19 cellular contexts compared by ENCODE assay signal in the genomic region with DNA sequence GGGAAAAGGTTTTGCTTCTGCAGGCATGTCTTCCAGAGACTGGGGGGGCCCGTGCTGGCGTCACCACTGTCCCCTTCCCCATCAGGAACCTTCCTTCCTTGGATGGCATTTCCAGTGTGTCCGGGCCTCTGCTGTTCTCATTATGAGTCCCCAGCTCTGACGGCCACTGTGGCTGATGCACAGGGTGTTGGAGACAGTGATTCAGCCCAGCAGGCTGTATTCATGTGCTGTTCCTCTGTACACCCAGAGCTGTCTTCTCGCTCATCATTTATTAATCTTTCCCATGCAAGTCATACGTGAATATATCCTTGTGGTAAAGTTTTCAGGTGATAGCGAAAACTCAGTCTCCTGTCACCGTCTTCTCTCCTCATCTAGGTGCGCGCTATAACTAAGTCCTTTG. TPM values are rescaled to one million over a fixed set of nuclear protein-coding genes. Genes with fewer than 3 reads are reported as not detected.
DNase-seq lines count a peak whose midpoint lies in the region; ATAC-seq, FAIRE-seq and TF ChIP-seq lines count a peak whose summit lies in the region.
"Had no signal": no experiment of that assay in that cellular context is flagged by ENCODE, and none has a peak within 500 bp of the region (broad histone marks: within the 10 kb centered on the region; RNA-seq: fewer than 3 reads in every experiment).

No MANE protein-coding gene starts in this region.

- in situ Hi-C loops in transverse colon (cut with MboI; ENCODE audit: low pct_ligation_motif_present in 1 of 4, low pct_unique_long_range_greater_than_20kb in 1 of 4, low sequenced_read_pairs in 3 of 4), result no loop called here

- no peaks in the 10 kb centered on the region for H3K9me3 ChIP-seq in psoas muscle
- no peaks in the 10 kb centered on the region for H3K9me3 ChIP-seq in transverse colon
- H3K9me3 ChIP-seq: suprapubic skin had no signal

- H3K27ac ChIP-seq in epithelial cell of prostate, result peak overlapping the region; percentile 7
- H3K27ac ChIP-seq in psoas muscle, result peak overlapping the region; percentile 30
- H3K27ac ChIP-seq in transverse colon, result no peak overlapping the region

- no peak for ATAC-seq in psoas muscle
- no peak for ATAC-seq in GM18867 (IDR thresholded peaks at IDR 0.05; ENCODE audit: unreplicated experiment)

- FAIRE-seq in RCC 7860 (lab: Jason Lieb, UNC), result peak; percentile 52
- FAIRE-seq: islet of Langerhans, TTC549 had no signal

- H3K27me3 ChIP-seq in psoas muscle (ENCODE audit: insufficient read depth in 3 of 3, low read length in 2 of 3) (no peaks in the 10 kb centered on the region), transverse colon (no peaks in the 10 kb centered on the region)
- H3K27me3 ChIP-seq: suprapubic skin had no signal

- H3K36me3 ChIP-seq in psoas muscle (ENCODE audit: insufficient read depth in 1 of 2, low read depth in 1 of 2) (no peaks in the 10 kb centered on the region), transverse colon (no peaks in the 10 kb centered on the region)
- H3K36me3 ChIP-seq: suprapubic skin had no signal

- no peak overlapping the region for H3K4me3 ChIP-seq in psoas muscle
- H3K4me3 ChIP-seq in transverse colon, result no peak overlapping the region
- H3K4me3 ChIP-seq: suprapubic skin had no signal

- TF ChIP-seq POLR2A in transverse colon (IDR thresholded peaks at IDR 0.05), result no peak

- no peak for TF ChIP-seq EP300 in transverse colon (IDR thresholded peaks at IDR 0.05; ENCODE audit: low read depth)

- DNase-seq in Daoy (ENCODE audit: low read depth) (peak; percentile 28), RCC 7860 (ENCODE audit: low spot score) (peak; percentile 67), epithelial cell of prostate (ENCODE audit: low read depth, low spot score) (no peak), psoas muscle (no peak), transverse colon (no peak), HuH-7.5 (ENCODE audit: low spot score) (no peak)
- DNase-seq: activated CD4-positive, alpha-beta T cell treated with anti-CD3 and anti-CD28 coated beads, Interleukin-2, amount 50 U/mL, for 4 hours; activated naive CD8-positive, alpha-beta T cell treated with anti-CD3 and anti-CD28 coated beads for 36 hours; activated T-cell treated with anti-CD3 and anti-CD28 coated beads, Interleukin-2, amount 50 U/mL, for 1 hour; CD4-positive, alpha-beta memory T cell; DMS79 treated with DMSO at 0.1 percent for 48 hours; NCI-H187 treated with DMSO at 0.1 percent for 48 hours; NCI-H524 treated with DMSO at 0.1 percent for 48 hours; right cardiac atrium; stimulated activated CD4-positive, alpha-beta T cell treated with anti-CD3 and anti-CD28 coated beads, Interleukin-2, amount 100 ng/mL, for 48 hours had no signal

- H3K4me1 ChIP-seq in psoas muscle (peaks cover 14% of the 10 kb centered on the region), transverse colon (peaks cover 33 to 54% (median 40%) of the 10 kb centered on the region in 4 donors)

- TF ChIP-seq CTCF in psoas muscle (IDR thresholded peaks at IDR 0.05), result no peak
- no peak for TF ChIP-seq CTCF in transverse colon (IDR thresholded peaks at IDR 0.05)

- 82 to 90% (median 85%) methylated on average over 10 of the region's 10 CpGs for WGBS in psoas muscle, 3 donors
- WGBS in transverse colon (ENCODE audit: low coverage in 1 of 2), 2 donors, result 77 to 86% methylated on average over 9 to 10 of the region's 10 CpGs

- intact Hi-C loops in psoas muscle (cut with DNase I), result loop anchor here in 1 of 2 donors (5.0 kb wide), 1 partner anchor 42 kb away; no protein-coding TSS in a partner anchor
- intact Hi-C loops in transverse colon (cut with DNase I; ENCODE audit: low total_unique reads), result no loop called here

RNA-seq across cellular contexts. Expression of a gene that starts 57.7 kb away (rescaled TPM):
- total RNA-seq in Daoy (2014; rRNA removed; shearing (Covaris generic)), result 20.3 and 22.7 TPM in 2 replicates
- total RNA-seq in psoas muscle (1 to 10 TPM; 2.5 to 9.0 (median 4.1) TPM), transverse colon (10 to 100 TPM; 33.2 to 62.1 (median 54.5) TPM)
- polyA plus RNA-seq in psoas muscle, result 1 to 10 TPM; 1.6 to 3.3 (median 2.0) TPM
- total RNA-seq: CD4-positive, alpha-beta memory T cell had no signal
- polyA plus RNA-seq: CD4-positive, alpha-beta memory T cell had no signal

Comparison
In these comparisons a context has a peak if more than half of its experiments do, and no peak if none do; other contexts are left out.
1. DNase-seq: peak in Daoy (single experiment) and RCC 7860 (single experiment); none in epithelial cell of prostate (single experiment), psoas muscle (0 of 2), transverse colon (single experiment) and HuH-7.5 (single experiment).
2. H3K27ac ChIP-seq: peak in epithelial cell of prostate (single experiment) and psoas muscle (single experiment); none in transverse colon (0 of 4).